9 cellular contexts compared by ENCODE assay signal in the genomic region with DNA sequence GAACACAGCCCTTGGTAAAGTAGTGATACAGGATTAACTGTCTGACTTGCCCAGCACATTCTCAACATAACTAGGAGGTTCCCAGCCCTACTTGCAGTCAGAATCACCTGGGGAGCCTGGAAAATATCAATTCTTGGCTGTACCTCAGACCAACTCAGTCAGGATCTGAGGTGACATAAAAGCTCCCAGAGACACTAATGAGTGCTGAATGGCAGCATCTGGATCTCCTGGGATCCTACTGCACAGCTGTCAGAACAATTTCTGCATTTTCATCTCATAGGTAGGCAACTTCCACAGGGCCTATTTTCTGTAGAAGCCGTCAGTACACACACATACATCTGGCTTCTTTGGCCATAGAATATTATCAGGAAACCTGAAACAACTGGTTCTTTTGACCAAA.
"Had no signal": no experiment of that assay in that cellular context is flagged by ENCODE, and none has a peak within 500 bp of the region (broad histone marks: within the 10 kb centered on the region; RNA-seq: fewer than 3 reads in every experiment).

No MANE protein-coding gene starts in this region.

- H3K4me1 ChIP-seq: HAP-1 had no signal

- H3K4me3 Mint-ChIP-seq: HFFc6, IgD-negative memory B cell had no signal

- H3K9ac ChIP-seq: GM23248 had no signal

- H3K4me3 ChIP-seq: GM23248, HAP-1 had no signal

- H3K27ac Mint-ChIP-seq: HFFc6, IgD-negative memory B cell had no signal

- DNase-seq: GM23248, GOT3, H7, HFFc6 had no signal

- H2AFZ ChIP-seq: GM23248 had no signal

- H3K9me3 Mint-ChIP-seq: HFFc6 had no signal

- H3K9me3 ChIP-seq: HAP-1 had no signal

- FAIRE-seq: HepG2 had no signal

- H3K36me3 ChIP-seq: HAP-1 had no signal

- H3K27ac ChIP-seq: GM23248, HL-60 had no signal

- ATAC-seq: HCT116 had no signal
